Comparison of ENCODE assay signal across 18 cellular contexts in genomic region chr15:98296653-98297052, GRCh38.
DNase-seq lines count a peak whose midpoint lies in the region; ATAC-seq and TF ChIP-seq lines count a peak whose summit lies in the region.
"Had no signal": no experiment of that assay in that cellular context is flagged by ENCODE, and none has a peak within 500 bp of the region (broad histone marks: within the 10 kb centered on the region; RNA-seq: fewer than 3 reads in every experiment).

No MANE protein-coding gene starts in this region.

- DNase-seq in RWPE2 (ENCODE audit: low spot score) (no peak), MG63 (no peak), NCI-H1694 (lab: John Stamatoyannopoulos, UW) (no peak)
- DNase-seq in activated CD4-positive, CD25-positive, alpha-beta regulatory T cell treated with anti-CD3 and anti-CD28 coated beads, Interleukin-2, amount 50 U/mL, for 72 hours, result no peak
- DNase-seq: CD4-positive, alpha-beta T cell; CD8-positive, alpha-beta memory T cell; DMS 273 treated with DMSO at 0.1 percent for 48 hours; DMS79; EL; GDM1; GM23248; H9 had no signal

- no peak overlapping the region for H3K4me2 ChIP-seq in BLaER1
- H3K4me2 ChIP-seq: BLaER1 treated with 17β-estradiol and CSF1 and Interleukin-3, amounts not matched to agents 10 nM and 100 nM had no signal

- H3K36me3 ChIP-seq in BLaER1 (no peaks in the 10 kb centered on the region), RWPE2 (ENCODE audit: low read depth) (no peaks in the 10 kb centered on the region), MG63 (no peaks in the 10 kb centered on the region)
- H3K36me3 ChIP-seq: BLaER1 treated with 17β-estradiol and CSF1 and Interleukin-3, amounts not matched to agents 10 nM and 100 nM had no signal

- peaks cover 17% of the 10 kb centered on the region for H3K27me3 ChIP-seq in BLaER1
- H3K27me3 ChIP-seq in RWPE2 (ENCODE audit: insufficient read depth, poor library complexity, severe bottlenecking), result peaks cover 26% of the 10 kb centered on the region
- peaks cover 39% of the 10 kb centered on the region for H3K27me3 ChIP-seq in MG63

- H4K20me1 ChIP-seq in BLaER1, result no peaks in the 10 kb centered on the region

- TF ChIP-seq CTCF in RWPE2 (IDR thresholded peaks at IDR 0.05; ENCODE audit: poor library complexity, severe bottlenecking), result no peak

- ATAC-seq in RWPE2 (ENCODE audit: low read depth), result peak; percentile 20; the same call in 1 of the 3 replicates
- peak; percentile 86 for ATAC-seq in esophagus mucosa
- ATAC-seq: GM12878, HCT116 had no signal

- H3K27ac ChIP-seq in BLaER1 (no peak overlapping the region), RWPE2 (ENCODE audit: poor library complexity, severe bottlenecking) (no peak overlapping the region)
- H3K27ac ChIP-seq: 22Rv1; BLaER1 treated with 17β-estradiol and CSF1 and Interleukin-3, amounts not matched to agents 10 nM and 100 nM; GM23248 had no signal

- H3K4me1 ChIP-seq in BLaER1 (peaks cover 8% of the 10 kb centered on the region; the same call in 1 of the 2 replicates), RWPE2 (ENCODE audit: insufficient read depth, poor library complexity, severe bottlenecking) (no peaks in the 10 kb centered on the region)

- H3K9me3 ChIP-seq in BLaER1, result no peaks in the 10 kb centered on the region
- no peaks in the 10 kb centered on the region for H3K9me3 ChIP-seq in RWPE2 (ENCODE audit: severe bottlenecking)
- H3K9me3 ChIP-seq in MG63, result no peaks in the 10 kb centered on the region
- H3K9me3 ChIP-seq: BLaER1 treated with 17β-estradiol and CSF1 and Interleukin-3, amounts not matched to agents 10 nM and 100 nM had no signal

- H3K4me3 ChIP-seq in BLaER1 (no peak overlapping the region), RWPE2 (ENCODE audit: severe bottlenecking) (no peak overlapping the region), MG63 (no peak overlapping the region)
- H3K4me3 ChIP-seq: BLaER1 treated with 17β-estradiol and CSF1 and Interleukin-3, amounts not matched to agents 10 nM and 100 nM; GM12878; GM23248 had no signal

- H3K9ac ChIP-seq in BLaER1, result 0 out of 2 replicates have a peak overlapping the region, but pooled peaks have one; percentile 24
- H3K9ac ChIP-seq: BLaER1 treated with 17β-estradiol and CSF1 and Interleukin-3, amounts not matched to agents 10 nM and 100 nM; GM23248 had no signal
